Comparison of ENCODE assay signal across 2 cellular contexts in genomic region chr6:137001287-137001976, GRCh38.
TF ChIP-seq lines count a peak whose summit lies in the region.

No MANE protein-coding gene starts in this region.

TF ChIP-seq in GM23338, 12 proteins besides CTCF, POLR2A, EP300 and RAD21:
- no peak for TF ChIP-seq EZH2 (IDR thresholded peaks at IDR 0.05; ENCODE audit: low read depth, unreplicated experiment)

TF ChIP-seq in H1, 55 proteins besides CTCF, POLR2A, EP300 and RAD21:
- TF ChIP-seq GABPA (IDR thresholded peaks at IDR 0.05; ENCODE audit: borderline replicate concordance, insufficient read depth, low read length) (no peak), RNF2 (IDR thresholded peaks at IDR 0.05; ENCODE audit: borderline replicate concordance, low read depth, low read length, missing control alignments, poor library complexity, severe bottlenecking) (no peak), SIN3A (conservative IDR thresholded peaks at IDR 0.05 in 1 of 2, IDR thresholded peaks at IDR 0.05 in 1 of 2; ENCODE audit: low read depth in 1 of 2, low read length in 2 of 2) (no peak), RFX5 (IDR thresholded peaks at IDR 0.05; ENCODE audit: borderline replicate concordance, low read depth, low read length) (no peak)
TF ChIP-seq in H1: peak in this region for 0.
